Comparison of ENCODE assay signal across 8 cellular contexts in the genomic region with DNA sequence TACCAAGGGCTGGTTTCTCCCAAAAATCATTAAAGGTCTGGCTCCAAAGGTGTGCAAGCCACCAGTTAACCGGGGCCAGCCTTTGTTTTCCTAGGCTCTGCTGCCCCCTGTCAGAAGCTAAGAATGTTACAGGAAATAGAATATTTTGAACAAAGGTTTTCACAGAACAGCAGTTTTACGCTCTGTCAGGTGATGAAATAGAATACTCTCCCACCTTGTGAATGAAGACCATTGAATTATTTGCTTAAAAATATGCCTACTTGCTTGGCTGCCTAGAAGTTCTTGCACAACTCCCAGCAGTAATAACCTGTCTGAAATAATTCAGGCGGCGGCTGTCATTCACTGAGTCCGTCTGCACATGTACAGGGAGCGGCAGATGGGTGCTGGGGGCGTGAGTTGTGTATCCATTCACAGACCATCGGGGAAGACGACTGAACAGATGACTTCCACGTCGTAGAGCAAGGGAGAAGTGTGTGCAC. TPM values are rescaled to one million over a fixed set of nuclear protein-coding genes. Genes with fewer than 3 reads are reported as not detected.
DNase-seq lines count a peak whose midpoint lies in the region; ATAC-seq and TF ChIP-seq lines count a peak whose summit lies in the region.

No MANE protein-coding gene starts in this region.

- H3K36me3 Mint-ChIP-seq in central memory CD8-positive, alpha-beta T cell (ENCODE audit: insufficient read depth): peaks cover 4% of the 10 kb centered on the region

- no peaks in the 10 kb centered on the region for H3K4me1 ChIP-seq in left lung

- no peaks in the 10 kb centered on the region for H3K9me3 ChIP-seq in left lung

- no peaks in the 10 kb centered on the region for H3K27me3 ChIP-seq in left lung

- peak overlapping the region; percentile 63 for H3K27ac Mint-ChIP-seq in central memory CD8-positive, alpha-beta T cell (ENCODE audit: low read depth)

- intact Hi-C loops in left lung (cut with DNase I): loop anchor here in 1 of 2 donors (5.0 kb wide), 1 partner anchor 266 kb away; no protein-coding TSS in a partner anchor

- no peak overlapping the region for H3K4me3 Mint-ChIP-seq in central memory CD8-positive, alpha-beta T cell

- TF ChIP-seq CTCF in AG10803 (conservative IDR thresholded peaks at IDR 0.05; ENCODE audit: low read length): peak; percentile 78
- TF ChIP-seq CTCF in left lung (IDR thresholded peaks at IDR 0.05): peak; percentile 59 to 66

- H3K4me3 ChIP-seq in AG10803 (ENCODE audit: low read length): no peak overlapping the region
- no peak overlapping the region for H3K4me3 ChIP-seq in left lung

- DNase-seq in AG10803 (ENCODE audit: low read depth) (peak; percentile 38), NCI-H2171 treated with DMSO at 0.1 percent for 48 hours (lab: John Stamatoyannopoulos, UW) (peak; percentile 96), left lung (no peak)
- DNase-seq in activated CD4-positive, CD25-positive, alpha-beta regulatory T cell treated with anti-CD3 and anti-CD28 coated beads, Interleukin-2, amount 50 U/mL, for 72 hours: peak; percentile 60
- peak; percentile 41 to 45 for DNase-seq in central memory CD8-positive, alpha-beta T cell (ENCODE audit: low spot score in 2 of 2)
- peak; percentile 18 to 47 (median 34) for DNase-seq in stimulated activated CD4-positive, alpha-beta T cell treated with anti-CD3 and anti-CD28 coated beads, TNF-alpha, amount 100 ng/mL, for 1 hour (ENCODE audit: low read depth in 3 of 3, low spot score in 1 of 3)

- no peaks in the 10 kb centered on the region for H3K36me3 ChIP-seq in left lung

- H3K4me1 Mint-ChIP-seq in central memory CD8-positive, alpha-beta T cell: peaks cover 13% of the 10 kb centered on the region

- no peaks in the 10 kb centered on the region for H3K9me3 Mint-ChIP-seq in central memory CD8-positive, alpha-beta T cell

- H3K27me3 Mint-ChIP-seq in central memory CD8-positive, alpha-beta T cell: peaks cover 7% of the 10 kb centered on the region

- ATAC-seq in GM21381 (IDR thresholded peaks at IDR 0.05; ENCODE audit: unreplicated experiment) (peak; percentile 52), left lung (peak; percentile 96), HG03521 (IDR thresholded peaks at IDR 0.05; ENCODE audit: unreplicated experiment) (no peak)
- ATAC-seq in central memory CD8-positive, alpha-beta T cell (replicated peaks; ENCODE audit: extremely low read depth, poor library complexity, severe bottlenecking): no peak

- H3K27ac ChIP-seq in left lung: no peak overlapping the region

RNA-seq across cellular contexts. Expression of a gene that starts 56.3 kb away (rescaled TPM):
- 100 to 1,000 TPM; 203 to 253 TPM for total RNA-seq in left lung

Comparison
In these comparisons a context has a peak if more than half of its experiments do, and no peak if none do; other contexts are left out.
1. DNase-seq: peak in AG10803 (single experiment), NCI-H2171 treated with DMSO at 0.1 percent for 48 hours (single experiment), activated CD4-positive, CD25-positive, alpha-beta regulatory T cell treated with anti-CD3 and anti-CD28 coated beads, Interleukin-2, amount 50 U/mL, for 72 hours (single experiment), central memory CD8-positive, alpha-beta T cell (2 of 2) and stimulated activated CD4-positive, alpha-beta T cell treated with anti-CD3 and anti-CD28 coated beads, TNF-alpha, amount 100 ng/mL, for 1 hour (3 of 3); none in left lung (0 of 2).
2. ATAC-seq: peak in GM21381 (single experiment) and left lung (single experiment); none in central memory CD8-positive, alpha-beta T cell (single experiment) and HG03521 (single experiment).